In the genomic region with DNA sequence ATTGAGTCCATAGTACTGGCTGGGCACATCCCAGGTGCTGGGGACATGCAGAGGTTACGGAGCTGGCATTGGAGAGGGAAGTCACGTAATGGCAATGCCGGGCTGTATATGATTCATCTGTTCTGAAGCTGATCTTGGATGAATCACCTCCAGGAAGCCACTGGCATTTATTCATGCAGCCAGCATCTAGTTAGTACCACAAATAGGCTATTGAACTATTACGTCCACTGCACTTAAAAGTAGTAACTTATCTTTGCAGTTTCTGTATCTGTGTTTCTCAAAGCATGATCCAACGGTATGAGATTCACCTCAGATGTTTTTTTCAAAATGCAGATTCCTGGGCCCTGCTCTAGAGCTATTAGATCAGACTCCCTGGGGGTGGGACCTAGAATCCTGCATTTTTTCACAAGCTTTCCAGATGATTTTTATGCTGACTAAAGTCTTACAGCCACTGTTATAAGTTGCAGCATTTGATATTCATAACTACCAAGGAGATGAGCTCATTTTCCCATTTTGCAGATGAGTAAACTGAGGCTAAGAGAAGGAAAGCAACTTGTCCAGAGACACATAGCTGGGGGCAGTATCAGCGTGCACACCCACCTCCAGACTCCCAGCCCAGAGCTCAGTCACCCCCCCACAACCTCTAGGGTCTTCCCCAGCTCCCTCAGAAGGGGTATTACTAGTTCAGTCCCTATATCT, we compare ENCODE assay signal across 11 cellular contexts. TPM values are rescaled to one million over a fixed set of nuclear protein-coding genes. Genes with fewer than 3 reads are reported as not detected.
DNase-seq lines count a peak whose midpoint lies in the region; TF ChIP-seq lines count a peak whose summit lies in the region.
"Had no signal": no experiment of that assay in that cellular context is flagged by ENCODE, and none has a peak within 500 bp of the region (broad histone marks: within the 10 kb centered on the region; RNA-seq: fewer than 3 reads in every experiment).

No MANE protein-coding gene starts in this region.

- H3K27ac ChIP-seq in effector memory CD4-positive, alpha-beta T cell (ENCODE audit: insufficient read depth, low read length, poor library complexity, severe bottlenecking): no peak overlapping the region

- H3K9me3 ChIP-seq in effector memory CD4-positive, alpha-beta T cell (ENCODE audit: control insufficient read depth, low read length): no peaks in the 10 kb centered on the region
- H3K9me3 ChIP-seq: body of pancreas had no signal

- peaks cover 8% of the 10 kb centered on the region for H3K4me1 ChIP-seq in effector memory CD4-positive, alpha-beta T cell (ENCODE audit: control insufficient read depth, insufficient read depth, low read length, poor library complexity, severe bottlenecking)
- H3K4me1 ChIP-seq: body of pancreas had no signal

- no peaks in the 10 kb centered on the region for H3K27me3 ChIP-seq in effector memory CD4-positive, alpha-beta T cell (replicated peaks; ENCODE audit: control insufficient read depth, insufficient read depth, low read length, poor library complexity, severe bottlenecking)
- H3K27me3 ChIP-seq: body of pancreas had no signal

- H3K4me3 ChIP-seq in fibroblast of villous mesenchyme (ENCODE audit: low read depth, low read length): no peak overlapping the region
- no peak overlapping the region for H3K4me3 ChIP-seq in effector memory CD4-positive, alpha-beta T cell (ENCODE audit: insufficient read depth, low read depth, low read length, poor library complexity, severe bottlenecking)
- H3K4me3 ChIP-seq: body of pancreas had no signal

- TF ChIP-seq CTCF in fibroblast of villous mesenchyme (IDR thresholded peaks at IDR 0.05; ENCODE audit: insufficient read depth, low read depth, low read length): no peak

- DNase-seq in DMS153 (lab: John Stamatoyannopoulos, UW) (peak; percentile 9), DMS153 treated with DMSO at 0.1 percent for 48 hours (lab: John Stamatoyannopoulos, UW; ENCODE audit: unreplicated experiment) (no peak), SW 1271 (lab: John Stamatoyannopoulos, UW) (peak; percentile 93 to 98), fibroblast of villous mesenchyme (ENCODE audit: low read depth) (peak; percentile 94), superior temporal gyrus (ENCODE audit: extremely low spot score) (peak; percentile 28), NCI-H2171 treated with DMSO at 0.1 percent for 48 hours (lab: John Stamatoyannopoulos, UW) (no peak), Ammon's horn (ENCODE audit: low spot score) (no peak)
- no peak for DNase-seq in effector memory CD4-positive, alpha-beta T cell
- DNase-seq: 8988T; stimulated activated CD4-positive, alpha-beta T cell treated with anti-CD3 and anti-CD28 coated beads, Interleukin-2, amount 100 ng/mL, for 24 hours had no signal

- peaks cover 45% of the 10 kb centered on the region for H3K36me3 ChIP-seq in effector memory CD4-positive, alpha-beta T cell (ENCODE audit: control insufficient read depth, insufficient read depth, low read length)

RNA-seq across cellular contexts. Expression of a gene that starts 44.0 kb away (rescaled TPM):
- total RNA-seq in fibroblast of villous mesenchyme: 18.0 and 27.2 TPM in 2 replicates

RNA-seq across cellular contexts. Expression of a gene that starts 46.8 kb away (rescaled TPM):
- total RNA-seq in fibroblast of villous mesenchyme: 70.5 and 91.1 TPM in 2 replicates

Comparison
In these comparisons a context has a peak if more than half of its experiments do, and no peak if none do; other contexts are left out.
1. DNase-seq: peak in DMS153 (single experiment), SW 1271 (2 of 2), fibroblast of villous mesenchyme (single experiment) and superior temporal gyrus (single experiment); none in DMS153 treated with DMSO at 0.1 percent for 48 hours (single experiment), NCI-H2171 treated with DMSO at 0.1 percent for 48 hours (single experiment), effector memory CD4-positive, alpha-beta T cell (0 of 3) and Ammon's horn (single experiment).